ENCODE assay signal across 2 cellular contexts in genomic region chr3:128563439-128563838, GRCh38.
TF ChIP-seq lines count a peak whose summit lies in the region.

No MANE protein-coding gene starts in this region.

TF ChIP-seq in K562, 482 proteins besides CTCF, POLR2A, EP300 and RAD21:
- TF ChIP-seq ATF1 (CRISPR knock-in tag; IDR thresholded peaks at IDR 0.05): no peak
- TF ChIP-seq ATF1 (tag; IDR thresholded peaks at IDR 0.05): peak; percentile 17; the same call in 1 of the 2 replicates
- peak; percentile 70; the same call in 1 of the 2 replicates for TF ChIP-seq ATF7 (IDR thresholded peaks at IDR 0.05)
- TF ChIP-seq ATF3 (IDR thresholded peaks at IDR 0.05): peak; percentile 62
- TF ChIP-seq ATF3 (CRISPR knock-in tag; conservative IDR thresholded peaks at IDR 0.05): no peak
- TF ChIP-seq ZNF384 (IDR thresholded peaks at IDR 0.05; ENCODE audit: low read depth, low read length): no peak
- no peak for TF ChIP-seq HSF4 (CRISPR knock-in tag; IDR thresholded peaks at IDR 0.05; ENCODE audit: borderline replicate concordance)

TF ChIP-seq in H1, 55 proteins besides CTCF, POLR2A, EP300 and RAD21:
- TF ChIP-seq ATF2 (IDR thresholded peaks at IDR 0.05; ENCODE audit: low read length) (no peak), SAP30 (IDR thresholded peaks at IDR 0.05; ENCODE audit: insufficient read depth, insufficient replicate concordance, low read length) (no peak), FOSL1 (IDR thresholded peaks at IDR 0.05; ENCODE audit: insufficient read depth, low read depth, low read length) (no peak), PHF8 (conservative IDR thresholded peaks at IDR 0.05; ENCODE audit: low read depth, low read length) (no peak), NRF1 (IDR thresholded peaks at IDR 0.05; ENCODE audit: low read depth, low read length) (no peak), ASH2L (IDR thresholded peaks at IDR 0.05; ENCODE audit: low read length) (no peak)
